In the genomic region with DNA sequence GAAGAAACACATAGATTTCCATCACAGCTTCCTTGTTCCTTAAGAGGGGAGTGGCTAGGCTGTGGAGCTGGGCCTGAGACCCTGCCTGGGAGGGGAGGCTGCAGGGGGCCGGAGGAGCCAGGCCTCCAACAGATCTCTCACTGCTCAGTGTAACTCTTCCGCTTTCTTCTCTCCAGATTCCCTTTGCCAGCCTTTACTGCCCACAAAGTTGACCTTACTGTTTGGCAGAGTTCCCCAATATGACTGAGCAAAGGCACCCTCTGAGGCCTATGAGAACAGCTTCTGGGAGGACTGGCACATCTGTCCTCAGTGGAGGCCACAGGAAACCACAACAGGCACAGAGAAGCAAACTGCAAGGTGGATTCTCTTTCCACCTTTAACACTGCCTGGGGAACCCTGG, we compare ENCODE assay signal across 17 cellular contexts. TPM values are rescaled to one million over a fixed set of nuclear protein-coding genes. Genes with fewer than 3 reads are reported as not detected.
DNase-seq lines count a peak whose midpoint lies in the region; ATAC-seq and TF ChIP-seq lines count a peak whose summit lies in the region.
"Had no signal": no experiment of that assay in that cellular context is flagged by ENCODE, and none has a peak within 500 bp of the region (broad histone marks: within the 10 kb centered on the region; RNA-seq: fewer than 3 reads in every experiment).

No MANE protein-coding gene starts in this region.

- no peak for TF ChIP-seq POLR2A in sigmoid colon (IDR thresholded peaks at IDR 0.05)
- no peak for TF ChIP-seq POLR2A in gastroesophageal sphincter (IDR thresholded peaks at IDR 0.05)

- H3K4me3 ChIP-seq in sigmoid colon (no peak overlapping the region), gastroesophageal sphincter (no peak overlapping the region)
- H3K4me3 ChIP-seq: adrenal gland, right lobe of liver had no signal

- H3K4me1 ChIP-seq in sigmoid colon = no peaks in the 10 kb centered on the region
- peaks cover 0 to 6% (median 0%) of the 10 kb centered on the region in 3 donors for H3K4me1 ChIP-seq in gastroesophageal sphincter
- H3K4me1 ChIP-seq: adrenal gland, right lobe of liver had no signal

- peak; percentile 38 for DNase-seq in MV-4-11 (lab: John Stamatoyannopoulos, UW)
- peak; percentile 50 for DNase-seq in glomerular visceral epithelial cell (ENCODE audit: extremely low spot score)
- peak; percentile 25 for DNase-seq in sigmoid colon
- DNase-seq in occipital lobe (lab: John Stamatoyannopoulos, UW) = no peak
- DNase-seq: activated CD4-positive, alpha-beta T cell treated with anti-CD3 and anti-CD28 coated beads for 1 hour; activated T-cell treated with anti-CD3 and anti-CD28 coated beads, Interleukin-2, amount 50 U/mL, for 24 hours; CD4-positive, CD25-positive, alpha-beta regulatory T cell; cortex of kidney; right lobe of liver; substantia nigra; T-helper 1 cell had no signal

- H3K9me3 ChIP-seq in sigmoid colon (no peaks in the 10 kb centered on the region), gastroesophageal sphincter (no peaks in the 10 kb centered on the region)
- H3K9me3 ChIP-seq: adrenal gland, right lobe of liver had no signal

- ATAC-seq in GM18909 (IDR thresholded peaks at IDR 0.05; ENCODE audit: poor library complexity, unreplicated experiment) (peak; percentile 56), GM21723 (IDR thresholded peaks at IDR 0.05; ENCODE audit: unreplicated experiment) (no peak), gastroesophageal sphincter (no peak), GM18517 (IDR thresholded peaks at IDR 0.05; ENCODE audit: unreplicated experiment) (no peak)

- 59 to 88% methylated on average over 2 of the region's 2 CpGs for WGBS in sigmoid colon, 2 donors
- WGBS in gastroesophageal sphincter (ENCODE audit: low coverage in 1 of 2), 2 donors = 100% methylated on average over 1 to 2 of the region's 2 CpGs

- intact Hi-C loops in sigmoid colon (cut with DNase I) = no loop called here

- no peaks in the 10 kb centered on the region for H3K36me3 ChIP-seq in sigmoid colon
- H3K36me3 ChIP-seq in gastroesophageal sphincter = no peaks in the 10 kb centered on the region
- H3K36me3 ChIP-seq: adrenal gland, right lobe of liver had no signal

- TF ChIP-seq EP300 in sigmoid colon (IDR thresholded peaks at IDR 0.05) (no peak), gastroesophageal sphincter (IDR thresholded peaks at IDR 0.05) (no peak)

- H3K27me3 ChIP-seq in sigmoid colon (no peaks in the 10 kb centered on the region), gastroesophageal sphincter (no peaks in the 10 kb centered on the region)
- H3K27me3 ChIP-seq: adrenal gland, right lobe of liver had no signal

- peak overlapping the region in 1 of 4 donors; percentile 21 for H3K27ac ChIP-seq in sigmoid colon
- peak overlapping the region in 2 of 4 donors; percentile 38 to 39 for H3K27ac ChIP-seq in gastroesophageal sphincter
- H3K27ac ChIP-seq: right lobe of liver had no signal

- TF ChIP-seq CTCF in sigmoid colon (IDR thresholded peaks at IDR 0.05) = no peak
- no peak for TF ChIP-seq CTCF in gastroesophageal sphincter (IDR thresholded peaks at IDR 0.05)

RNA-seq across cellular contexts. Expression of gene SLCO2A1, which starts 38.1 kb away (rescaled TPM):
- total RNA-seq in sigmoid colon (1 to 10 TPM; 3.3 to 10.0 (median 6.8) TPM), gastroesophageal sphincter (10 to 100 TPM in 3 of 4 donors, 1 to 10 TPM in 1; 7.8 to 12.0 (median 11.1) TPM), occipital lobe (0.78 TPM)
- 10 to 100 TPM in 1 of 3 donors, 1 to 10 TPM in 2; 1.8 to 22.1 (median 3.2) TPM for polyA plus RNA-seq in sigmoid colon
- total RNA-seq: CD4-positive, CD25-positive, alpha-beta regulatory T cell had no signal
- polyA plus RNA-seq: CD4-positive, CD25-positive, alpha-beta regulatory T cell; IgD-negative memory B cell had no signal
